In the genomic region with DNA sequence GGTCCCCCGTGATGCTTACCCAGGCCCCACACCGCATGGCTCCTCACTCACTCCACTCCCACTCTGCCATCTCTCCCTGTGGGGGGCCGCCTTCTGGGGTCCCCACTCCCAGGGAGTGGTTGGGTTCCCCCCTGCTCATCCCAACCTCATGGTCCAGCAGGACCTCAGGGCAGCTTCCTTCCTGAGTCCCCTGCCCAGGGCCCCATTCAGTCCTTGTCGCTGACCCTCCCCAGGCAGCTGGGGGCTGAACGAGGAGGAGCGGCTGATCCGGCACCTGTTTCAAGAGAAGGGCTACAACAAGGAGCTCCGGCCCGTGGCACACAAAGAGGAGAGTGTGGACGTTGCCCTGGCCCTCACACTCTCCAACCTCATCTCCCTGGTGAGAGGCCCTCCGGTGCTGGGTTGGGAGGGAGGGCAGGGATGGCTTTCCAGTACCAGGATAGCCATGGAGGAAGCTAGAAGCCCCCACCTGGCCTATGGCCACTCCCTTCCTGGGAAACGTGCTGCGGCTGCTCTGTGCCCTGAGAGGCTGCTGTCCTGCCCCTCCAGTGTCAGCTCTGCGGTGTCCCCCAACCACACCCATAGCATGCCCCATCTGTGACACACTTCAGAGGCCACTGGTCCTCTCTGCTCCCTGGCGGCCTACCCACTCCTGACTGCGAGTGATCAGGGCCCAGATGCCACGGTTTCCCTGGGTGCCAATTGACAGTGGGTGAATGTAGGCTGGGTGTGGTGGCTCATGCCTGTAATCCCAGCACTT, we compare ENCODE assay signal across 21 cellular contexts. TPM values are rescaled to one million over a fixed set of nuclear protein-coding genes. Genes with fewer than 3 reads are reported as not detected.
DNase-seq lines count a peak whose midpoint lies in the region; ATAC-seq lines count a peak whose summit lies in the region.
"Had no signal": no experiment of that assay in that cellular context is flagged by ENCODE, and none has a peak within 500 bp of the region (broad histone marks: within the 10 kb centered on the region; RNA-seq: fewer than 3 reads in every experiment).

No MANE protein-coding gene starts in this region.

- no peaks in the 10 kb centered on the region for H3K36me3 Mint-ChIP-seq in activated CD8-positive, alpha-beta memory T cell treated with anti-CD3 and anti-CD28 coated beads, Interleukin-2, amount 10 ng/mL, durations not matched to agents 7 days and 5 days
- H3K36me3 Mint-ChIP-seq: IgD-negative memory B cell had no signal

- CTCF ChIA-PET in activated CD8-positive, alpha-beta memory T cell treated with anti-CD3 and anti-CD28 coated beads, Interleukin-2, amount 10 ng/mL, durations not matched to agents 7 days and 5 days (lab: Charles Lee): no interaction called here

- H3K27me3 Mint-ChIP-seq in activated CD8-positive, alpha-beta memory T cell treated with anti-CD3 and anti-CD28 coated beads, Interleukin-2, amount 10 ng/mL, durations not matched to agents 7 days and 5 days: peaks cover 24% of the 10 kb centered on the region

- H3K4me1 Mint-ChIP-seq in activated CD8-positive, alpha-beta memory T cell treated with anti-CD3 and anti-CD28 coated beads, Interleukin-2, amount 10 ng/mL, durations not matched to agents 7 days and 5 days: peaks cover 10% of the 10 kb centered on the region

- peaks cover 29% of the 10 kb centered on the region for H3K27me3 ChIP-seq in H7 (ENCODE audit: control insufficient read depth, insufficient read depth, low read length)

- no peak overlapping the region for H3K27ac Mint-ChIP-seq in activated CD8-positive, alpha-beta memory T cell treated with anti-CD3 and anti-CD28 coated beads, Interleukin-2, amount 10 ng/mL, durations not matched to agents 7 days and 5 days
- H3K27ac Mint-ChIP-seq: CD14-positive monocyte, IgD-negative memory B cell had no signal

- no peak for ATAC-seq in HG02852 (IDR thresholded peaks at IDR 0.05; ENCODE audit: unreplicated experiment)
- ATAC-seq in activated CD8-positive, alpha-beta memory T cell treated with anti-CD3 and anti-CD28 coated beads, Interleukin-2, amount 10 ng/mL, durations not matched to agents 7 days and 5 days: no peak
- ATAC-seq: Panc1 had no signal

- DNase-seq in DMS 273 (lab: John Stamatoyannopoulos, UW; ENCODE audit: unreplicated experiment): peak; percentile 49
- no peak for DNase-seq in DMS 273 treated with DMSO at 0.1 percent for 48 hours (lab: John Stamatoyannopoulos, UW)
- peak; percentile 62 for DNase-seq in H7
- DNase-seq in left kidney (ENCODE audit: low read depth, low spot score): peak; percentile 53
- DNase-seq in retina: peak; percentile 53
- DNase-seq in NCI-H1105 treated with DMSO at 0.1 percent for 48 hours (lab: John Stamatoyannopoulos, UW): no peak
- DNase-seq in activated CD8-positive, alpha-beta memory T cell treated with anti-CD3 and anti-CD28 coated beads, Interleukin-2, amount 10 ng/mL, durations not matched to agents 7 days and 5 days: no peak
- DNase-seq: AML-193, DMS153, GDM1, HCEC 1CT, Karpas-422, NCI-H1436, NCI-H1930, NCI-H226 had no signal

- H3K4me3 ChIP-seq in H7 (ENCODE audit: insufficient read depth, low read depth, low read length): no peak overlapping the region

- H3K4me3 Mint-ChIP-seq in activated CD8-positive, alpha-beta memory T cell treated with anti-CD3 and anti-CD28 coated beads, Interleukin-2, amount 10 ng/mL, durations not matched to agents 7 days and 5 days: no peak overlapping the region

- H3K9me3 Mint-ChIP-seq in activated CD8-positive, alpha-beta memory T cell treated with anti-CD3 and anti-CD28 coated beads, Interleukin-2, amount 10 ng/mL, durations not matched to agents 7 days and 5 days (ENCODE audit: low read depth): no peaks in the 10 kb centered on the region

- H3K36me3 ChIP-seq in H7 (replicated peaks; ENCODE audit: control insufficient read depth, insufficient read depth, low read length): no peaks in the 10 kb centered on the region

RNA-seq across cellular contexts. Expression of gene CHRND, which starts 0.5 kb away (rescaled TPM):
- total RNA-seq in H7 (2014; rRNA removed; shearing (Covaris generic)): not detected in 2 replicates
- total RNA-seq in activated CD8-positive, alpha-beta memory T cell treated with anti-CD3 and anti-CD28 coated beads, Interleukin-2, amount 10 ng/mL, durations not matched to agents 7 days and 5 days: not detected
- total RNA-seq: Daoy, MCF 10A had no signal

RNA-seq across cellular contexts. Expression of gene PRSS56, which starts 6.3 kb away (rescaled TPM):
- total RNA-seq in H7 (2014; rRNA removed; shearing (Covaris generic)): not detected in 2 replicates
- total RNA-seq in activated CD8-positive, alpha-beta memory T cell treated with anti-CD3 and anti-CD28 coated beads, Interleukin-2, amount 10 ng/mL, durations not matched to agents 7 days and 5 days: not detected
- total RNA-seq: Daoy, MCF 10A had no signal

RNA-seq across cellular contexts. Expression of gene CHRNG, which starts 13.0 kb away (rescaled TPM):
- not detected in 2 replicates for total RNA-seq in H7 (2014; rRNA removed; shearing (Covaris generic))
- total RNA-seq in activated CD8-positive, alpha-beta memory T cell treated with anti-CD3 and anti-CD28 coated beads, Interleukin-2, amount 10 ng/mL, durations not matched to agents 7 days and 5 days: not detected
- total RNA-seq: Daoy, MCF 10A had no signal

RNA-seq across cellular contexts. Expression of gene TIGD1, which starts 23.9 kb away (rescaled TPM):
- 5.0 and 8.0 TPM in 2 replicates for total RNA-seq in H7 (2014; rRNA removed; shearing (Covaris generic))
- total RNA-seq in activated CD8-positive, alpha-beta memory T cell treated with anti-CD3 and anti-CD28 coated beads, Interleukin-2, amount 10 ng/mL, durations not matched to agents 7 days and 5 days: 1 to 10 TPM; 6.1 to 9.6 TPM

RNA-seq across cellular contexts. Expression of gene EIF4E2, which starts 24.0 kb away (rescaled TPM):
- 64.6 and 65.3 TPM in 2 replicates for total RNA-seq in H7 (2014; rRNA removed; shearing (Covaris generic))
- total RNA-seq in activated CD8-positive, alpha-beta memory T cell treated with anti-CD3 and anti-CD28 coated beads, Interleukin-2, amount 10 ng/mL, durations not matched to agents 7 days and 5 days: 10 to 100 TPM; 59.9 to 81.1 TPM

Comparison
In these comparisons a context has a peak if more than half of its experiments do, and no peak if none do; other contexts are left out.
1. DNase-seq: peak in DMS 273 (single experiment), H7 (single experiment), left kidney (single experiment) and retina (single experiment); none in DMS 273 treated with DMSO at 0.1 percent for 48 hours (single experiment), NCI-H1105 treated with DMSO at 0.1 percent for 48 hours (single experiment) and activated CD8-positive, alpha-beta memory T cell treated with anti-CD3 and anti-CD28 coated beads, Interleukin-2, amount 10 ng/mL, durations not matched to agents 7 days and 5 days (single experiment).